ENCODE assay signal across 19 cellular contexts in the genomic region with DNA sequence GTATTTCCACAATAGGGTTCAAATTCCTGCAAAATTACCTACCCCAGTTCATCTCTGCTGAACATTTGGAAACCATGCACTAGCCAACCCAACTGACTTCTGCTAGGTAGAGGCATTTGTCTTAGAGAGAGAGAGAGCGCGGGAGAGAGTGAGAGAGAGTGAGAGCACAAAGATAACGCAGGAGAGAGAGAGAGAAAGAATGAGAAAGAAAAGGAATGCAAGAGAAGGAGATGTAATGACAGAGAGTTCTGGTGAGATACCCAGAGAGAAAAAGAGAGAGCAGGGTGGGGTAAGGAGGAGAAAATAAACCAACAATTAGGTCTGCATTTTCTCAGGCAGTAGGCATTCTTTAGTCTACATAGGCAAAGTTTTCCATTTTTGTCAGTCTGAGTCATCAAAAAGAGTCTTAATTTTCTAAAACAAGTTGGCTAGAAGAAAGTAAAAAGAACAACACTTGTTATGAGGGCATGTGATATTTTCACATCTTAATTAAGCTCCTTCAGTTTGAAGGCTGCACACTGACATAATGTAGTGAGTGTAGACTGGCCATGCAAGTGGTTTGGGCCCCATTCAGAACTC.
DNase-seq lines count a peak whose midpoint lies in the region; ATAC-seq, FAIRE-seq and TF ChIP-seq lines count a peak whose summit lies in the region.
"Had no signal": no experiment of that assay in that cellular context is flagged by ENCODE, and none has a peak within 500 bp of the region (broad histone marks: within the 10 kb centered on the region; RNA-seq: fewer than 3 reads in every experiment).

No MANE protein-coding gene starts in this region.

- no peaks in the 10 kb centered on the region for H3K9me3 Mint-ChIP-seq in activated naive CD4-positive, alpha-beta T cell treated with anti-CD3 and anti-CD28 coated beads, Interleukin-2, amount 50 U/mL, for 24 hours
- H3K9me3 Mint-ChIP-seq in CD14-positive monocyte, result no peaks in the 10 kb centered on the region
- H3K9me3 Mint-ChIP-seq: activated naive CD8-positive, alpha-beta T cell treated with anti-CD3 and anti-CD28 coated beads, Interleukin-2, amount 50 U/mL, for 24 hours; CD8-positive, alpha-beta T cell; nephron had no signal

- 98% methylated on average over 3 of the region's 3 CpGs for WGBS in HepG2 (ENCODE audit: low lambda C conversion rate)

- ATAC-seq in SK-N-SH treated with all-trans-retinoic acid at 6 μM for 48 hours, result peak; percentile 31
- ATAC-seq in HG02571 (IDR thresholded peaks at IDR 0.05; ENCODE audit: unreplicated experiment), result no peak
- ATAC-seq in HepG2, result no peak
- ATAC-seq: activated naive CD8-positive, alpha-beta T cell treated with anti-CD3 and anti-CD28 coated beads, Interleukin-2, amount 50 U/mL, for 24 hours; CD8-positive, alpha-beta T cell; foreskin keratinocyte had no signal

- no peak overlapping the region for H2AFZ ChIP-seq in HepG2 (ENCODE audit: low read length)

- no peak overlapping the region for H3K4me2 ChIP-seq in HepG2 (ENCODE audit: low read depth, low read length)

- no peak overlapping the region for H3K4me3 Mint-ChIP-seq in activated naive CD4-positive, alpha-beta T cell treated with anti-CD3 and anti-CD28 coated beads, Interleukin-2, amount 50 U/mL, for 24 hours
- no peak overlapping the region for H3K4me3 Mint-ChIP-seq in CD14-positive monocyte
- H3K4me3 Mint-ChIP-seq: activated naive CD8-positive, alpha-beta T cell treated with anti-CD3 and anti-CD28 coated beads, Interleukin-2, amount 50 U/mL, for 24 hours; CD8-positive, alpha-beta T cell; nephron had no signal

- no peak for TF ChIP-seq POLR2A in HepG2 (IDR thresholded peaks at IDR 0.05; ENCODE audit: insufficient read depth in 1 of 2, low read depth in 2 of 2, low read length in 2 of 2)

- H3K4me1 Mint-ChIP-seq in activated naive CD4-positive, alpha-beta T cell treated with anti-CD3 and anti-CD28 coated beads, Interleukin-2, amount 50 U/mL, for 24 hours, result peaks cover 7% of the 10 kb centered on the region
- H3K4me1 Mint-ChIP-seq in CD14-positive monocyte, result no peaks in the 10 kb centered on the region

- TF ChIP-seq EP300 in HepG2 (IDR thresholded peaks at IDR 0.05; ENCODE audit: low read depth in 2 of 2, low read length in 2 of 2) (no peak), HepG2 (CRISPR knock-in tag; IDR thresholded peaks at IDR 0.05; ENCODE audit: borderline replicate concordance) (no peak)

- 0 out of 2 replicates have a peak, but pooled peaks cover 8% of the 10 kb centered on the region for H3K4me1 ChIP-seq in HepG2 (ENCODE audit: insufficient read depth, low read length)

- in situ Hi-C loops in HepG2 (cut with HindIII; ENCODE audit: extremely low pct_ligation_motif_present, low pct_unique_long_range_greater_than_20kb), result no loop called here

- no peak for DNase-seq in activated naive CD4-positive, alpha-beta T cell (lab: John Stamatoyannopoulos, UW)
- peak; percentile 65 for DNase-seq in fibroblast of peridontal ligament (ENCODE audit: extremely low read depth)
- DNase-seq in stromal cell of bone marrow (ENCODE audit: low read depth), result peak; percentile 9
- DNase-seq in HepG2 (ENCODE audit: low spot score), result no peak
- DNase-seq in CD14-positive monocyte (ENCODE audit: low spot score), result no peak
- DNase-seq: activated CD8-positive, alpha-beta memory T cell treated with anti-CD3 and anti-CD28 coated beads for 24 hours; activated naive CD8-positive, alpha-beta T cell treated with anti-CD3 and anti-CD28 coated beads, Interleukin-2, amount 50 U/mL, for 24 hours; CD8-positive, alpha-beta T cell; DMS79 treated with DMSO at 0.1 percent for 48 hours; foreskin keratinocyte; kidney glomerular epithelial cell; NCI-H2081 treated with DMSO at 0.1 percent for 48 hours had no signal

- no peak for TF ChIP-seq CTCF in HepG2 (CRISPR knock-in tag; IDR thresholded peaks at IDR 0.05)
- no peak for TF ChIP-seq CTCF in CD14-positive monocyte (IDR thresholded peaks at IDR 0.05)

- CTCF ChIA-PET in HepG2 (lab: Yijun Ruan, JAX; ENCODE audit: low intra/inter-chr PET ratio, low total read pairs), result no interaction called here

- intact Hi-C loops in HepG2 (cut with micrococcal nuclease; ENCODE audit: unreplicated experiment), result no loop called here
- intact Hi-C loops in CD14-positive monocyte (cut with micrococcal nuclease), result no loop called here

- FAIRE-seq in HepG2 (lab: Jason Lieb, UNC), result no peak
- FAIRE-seq: GM18507 had no signal

- H3K9me3 ChIP-seq in HepG2 (ENCODE audit: low read length), result no peaks in the 10 kb centered on the region
- H3K9me3 ChIP-seq: thoracic aorta had no signal

- peaks cover 4% of the 10 kb centered on the region for H3K36me3 Mint-ChIP-seq in activated naive CD4-positive, alpha-beta T cell treated with anti-CD3 and anti-CD28 coated beads, Interleukin-2, amount 50 U/mL, for 24 hours
- H3K36me3 Mint-ChIP-seq in CD14-positive monocyte, result no peaks in the 10 kb centered on the region
- H3K36me3 Mint-ChIP-seq: CD8-positive, alpha-beta T cell had no signal

- H4K20me1 ChIP-seq in HepG2 (ENCODE audit: insufficient read depth, low read length), result no peaks in the 10 kb centered on the region

- no peak for TF ChIP-seq RAD21 in HepG2 (CRISPR knock-in tag; IDR thresholded peaks at IDR 0.05)

- H3K27me3 Mint-ChIP-seq in activated naive CD4-positive, alpha-beta T cell treated with anti-CD3 and anti-CD28 coated beads, Interleukin-2, amount 50 U/mL, for 24 hours, result no peaks in the 10 kb centered on the region
- peaks cover 0 to 7% (median 2%) of the 10 kb centered on the region in 3 donors for H3K27me3 Mint-ChIP-seq in CD14-positive monocyte (ENCODE audit: low read depth in 3 of 3)
- H3K27me3 Mint-ChIP-seq: activated naive CD8-positive, alpha-beta T cell treated with anti-CD3 and anti-CD28 coated beads, Interleukin-2, amount 50 U/mL, for 24 hours had no signal

- H3K36me3 ChIP-seq in HepG2 (replicated peaks in 1 of 2; ENCODE audit: control insufficient read depth in 1 of 2, insufficient read depth in 2 of 2, low read length in 2 of 2), result peaks cover 0 to 2% of the 10 kb centered on the region in 2 experiments; a peak in 1 of 5 replicates

- no peak overlapping the region for H3K27ac ChIP-seq in HepG2 (ENCODE audit: extremely low read length, insufficient read depth, low read length)
- H3K27ac ChIP-seq: 22Rv1, foreskin keratinocyte had no signal

- H3K27me3 ChIP-seq in HepG2 (ENCODE audit: control insufficient read depth in 1 of 2, insufficient read depth in 2 of 2, low read length in 2 of 2), result no peaks in the 10 kb centered on the region
- H3K27me3 ChIP-seq: foreskin keratinocyte had no signal

- H3K4me3 ChIP-seq in HepG2 (replicated peaks in 1 of 3; ENCODE audit: insufficient read depth in 1 of 3, low read depth in 2 of 3, low read length in 3 of 3), result no peak overlapping the region
- H3K4me3 ChIP-seq: thoracic aorta had no signal

- no peaks in the 10 kb centered on the region for H3K79me2 ChIP-seq in HepG2 (ENCODE audit: insufficient read depth, low read length)

- no peak overlapping the region for H3K9ac ChIP-seq in HepG2 (ENCODE audit: insufficient read depth, low read depth, low read length)

- POLR2A ChIA-PET in HepG2 (lab: Yijun Ruan, JAX), result no interaction called here

- H3K27ac Mint-ChIP-seq in activated naive CD4-positive, alpha-beta T cell treated with anti-CD3 and anti-CD28 coated beads, Interleukin-2, amount 50 U/mL, for 24 hours, result peak overlapping the region; percentile 5
- no peak overlapping the region for H3K27ac Mint-ChIP-seq in CD14-positive monocyte
- H3K27ac Mint-ChIP-seq: activated naive CD8-positive, alpha-beta T cell treated with anti-CD3 and anti-CD28 coated beads, Interleukin-2, amount 50 U/mL, for 24 hours; CD8-positive, alpha-beta T cell; nephron had no signal

- no TSS peak for BruUV-seq in HepG2 (replicated peaks; lab: Mats Ljungman, UMichigan)

TF ChIP-seq in SK-N-SH treated with all-trans-retinoic acid at 6 μM for 48 hours, 23 proteins besides CTCF, POLR2A, EP300 and RAD21 (continues in another document):
- TF ChIP-seq OSR1 (CRISPR knock-in tag; IDR thresholded peaks at IDR 0.05) (no peak), ARNTL (CRISPR knock-in tag; IDR thresholded peaks at IDR 0.05; ENCODE audit: borderline replicate concordance, low read depth) (no peak), ZC3H10 (CRISPR knock-in tag; IDR thresholded peaks at IDR 0.05) (no peak), ESRRG (CRISPR knock-in tag; IDR thresholded peaks at IDR 0.05) (no peak), SNAI2 (CRISPR knock-in tag; IDR thresholded peaks at IDR 0.05) (no peak), PPARA (CRISPR knock-in tag; IDR thresholded peaks at IDR 0.05; ENCODE audit: borderline replicate concordance) (no peak)
- TF ChIP-seq, protein P1, sequence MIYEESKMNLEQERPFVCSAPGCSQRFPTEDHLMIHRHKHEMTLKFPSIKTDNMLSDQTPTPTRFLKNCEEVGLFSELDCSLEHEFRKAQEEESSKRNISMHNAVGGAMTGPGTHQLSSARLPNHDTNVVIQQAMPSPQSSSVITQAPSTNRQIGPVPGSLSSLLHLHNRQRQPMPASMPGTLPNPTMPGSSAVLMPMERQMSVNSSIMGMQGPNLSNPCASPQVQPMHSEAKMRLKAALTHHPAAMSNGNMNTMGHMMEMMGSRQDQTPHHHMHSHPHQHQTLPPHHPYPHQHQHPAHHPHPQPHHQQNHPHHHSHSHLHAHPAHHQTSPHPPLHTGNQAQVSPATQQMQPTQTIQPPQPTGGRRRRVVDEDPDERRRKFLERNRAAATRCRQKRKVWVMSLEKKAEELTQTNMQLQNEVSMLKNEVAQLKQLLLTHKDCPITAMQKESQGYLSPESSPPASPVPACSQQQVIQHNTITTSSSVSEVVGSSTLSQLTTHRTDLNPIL (CRISPR knock-in tag; IDR thresholded peaks at IDR 0.05; ENCODE audit: low read depth), result no peak

TF ChIP-seq in HepG2, 621 proteins besides CTCF, POLR2A, EP300 and RAD21 (continues in another document):
- TF ChIP-seq, protein P2, sequence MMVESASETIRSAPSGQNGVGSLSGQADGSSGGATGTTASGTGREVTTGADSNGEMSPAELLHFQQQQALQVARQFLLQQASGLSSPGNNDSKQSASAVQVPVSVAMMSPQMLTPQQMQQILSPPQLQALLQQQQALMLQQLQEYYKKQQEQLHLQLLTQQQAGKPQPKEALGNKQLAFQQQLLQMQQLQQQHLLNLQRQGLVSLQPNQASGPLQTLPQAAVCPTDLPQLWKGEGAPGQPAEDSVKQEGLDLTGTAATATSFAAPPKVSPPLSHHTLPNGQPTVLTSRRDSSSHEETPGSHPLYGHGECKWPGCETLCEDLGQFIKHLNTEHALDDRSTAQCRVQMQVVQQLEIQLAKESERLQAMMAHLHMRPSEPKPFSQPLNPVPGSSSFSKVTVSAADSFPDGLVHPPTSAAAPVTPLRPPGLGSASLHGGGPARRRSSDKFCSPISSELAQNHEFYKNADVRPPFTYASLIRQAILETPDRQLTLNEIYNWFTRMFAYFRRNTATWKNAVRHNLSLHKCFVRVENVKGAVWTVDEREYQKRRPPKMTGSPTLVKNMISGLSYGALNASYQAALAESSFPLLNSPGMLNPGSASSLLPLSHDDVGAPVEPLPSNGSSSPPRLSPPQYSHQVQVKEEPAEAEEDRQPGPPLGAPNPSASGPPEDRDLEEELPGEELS (CRISPR knock-in tag; IDR thresholded peaks at IDR 0.05), result no peak
- TF ChIP-seq SRF (IDR thresholded peaks at IDR 0.05; ENCODE audit: low read depth, low read length), result no peak
- TF ChIP-seq MIXL1 (CRISPR knock-in tag; IDR thresholded peaks at IDR 0.05), result no peak
- no peak for TF ChIP-seq AHR (CRISPR knock-in tag; IDR thresholded peaks at IDR 0.05)
- TF ChIP-seq ADNP (CRISPR knock-in tag; IDR thresholded peaks at IDR 0.05), result no peak

Comparison
In these comparisons a context has a peak if more than half of its experiments do, and no peak if none do; other contexts are left out.
1. DNase-seq: peak in fibroblast of peridontal ligament (single experiment) and stromal cell of bone marrow (single experiment); none in activated naive CD4-positive, alpha-beta T cell (0 of 4), HepG2 (single experiment) and CD14-positive monocyte (single experiment).